ENCODE assay signal across 1 cellular context in the genomic region with DNA sequence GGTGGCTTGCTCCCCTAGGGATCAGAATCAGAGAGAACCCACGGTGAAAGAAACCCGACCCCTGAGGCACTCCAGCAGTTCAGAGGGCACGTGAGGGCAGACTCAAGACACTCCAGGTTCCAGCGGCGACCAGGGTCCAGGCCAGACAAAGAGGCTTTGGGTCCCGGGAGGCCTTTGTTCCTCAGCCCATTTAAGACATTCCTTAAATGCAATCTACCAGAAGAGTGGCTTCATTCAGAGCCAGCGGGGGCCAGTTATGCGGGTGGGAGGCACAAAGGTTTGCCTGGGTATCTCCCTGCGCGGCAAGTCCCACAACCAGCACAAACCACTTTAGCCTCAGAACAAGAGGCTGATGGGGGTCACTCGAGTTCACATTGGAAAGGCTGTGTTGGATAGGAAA.
TF ChIP-seq lines count a peak whose summit lies in the region.

No MANE protein-coding gene starts in this region.

TF ChIP-seq in H1, 55 proteins besides CTCF, POLR2A, EP300 and RAD21 (continued from another document):
- TF ChIP-seq PHF8 (conservative IDR thresholded peaks at IDR 0.05; ENCODE audit: low read depth, low read length) = no peak
- TF ChIP-seq TAF1 (IDR thresholded peaks at IDR 0.05; ENCODE audit: low read depth, low read length) = no peak
- TF ChIP-seq, protein P1, sequence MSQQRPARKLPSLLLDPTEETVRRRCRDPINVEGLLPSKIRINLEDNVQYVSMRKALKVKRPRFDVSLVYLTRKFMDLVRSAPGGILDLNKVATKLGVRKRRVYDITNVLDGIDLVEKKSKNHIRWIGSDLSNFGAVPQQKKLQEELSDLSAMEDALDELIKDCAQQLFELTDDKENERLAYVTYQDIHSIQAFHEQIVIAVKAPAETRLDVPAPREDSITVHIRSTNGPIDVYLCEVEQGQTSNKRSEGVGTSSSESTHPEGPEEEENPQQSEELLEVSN (IDR thresholded peaks at IDR 0.05) = no peak
- TF ChIP-seq GTF2F1 (IDR thresholded peaks at IDR 0.05; ENCODE audit: borderline replicate concordance, low read depth, low read length) = no peak
